In genomic region chr7:156943091-156944041, GRCh38 we compare ENCODE assay signal across 15 cellular contexts. TPM values are rescaled to one million over a fixed set of nuclear protein-coding genes. Genes with fewer than 3 reads are reported as not detected.
DNase-seq lines count a peak whose midpoint lies in the region; ATAC-seq and TF ChIP-seq lines count a peak whose summit lies in the region.
"Had no signal": no experiment of that assay in that cellular context is flagged by ENCODE, and none has a peak within 500 bp of the region (broad histone marks: within the 10 kb centered on the region; RNA-seq: fewer than 3 reads in every experiment).

No MANE protein-coding gene starts in this region.

- no peaks in the 10 kb centered on the region for H3K36me3 ChIP-seq in CD4-positive, CD25-positive, alpha-beta regulatory T cell (ENCODE audit: control insufficient read depth, insufficient read depth, low read length)
- no peaks in the 10 kb centered on the region for H3K36me3 ChIP-seq in left lung
- H3K36me3 ChIP-seq: colonic mucosa, heart left ventricle, SJSA1 had no signal

- H3K27me3 Mint-ChIP-seq in CD4-positive, CD25-positive, alpha-beta regulatory T cell = peaks cover 42% of the 10 kb centered on the region

- in situ Hi-C loops in KBM-7 (cut with MboI; ENCODE audit: low pct_unique_long_range_greater_than_20kb, low sequenced_read_pairs) = no loop called here

- peak overlapping the region in 2 of 4 donors; percentile 33 to 40 for H3K4me3 Mint-ChIP-seq in CD4-positive, CD25-positive, alpha-beta regulatory T cell
- H3K4me3 Mint-ChIP-seq: nephron progenitor cell, type B pancreatic cell had no signal

- DNase-seq in CD4-positive, CD25-positive, alpha-beta regulatory T cell = no peak
- peak; percentile 20 for DNase-seq in astrocyte of the hippocampus (ENCODE audit: low read depth, low spot score)
- DNase-seq in left lung = no peak
- no peak for DNase-seq in midbrain (lab: John Stamatoyannopoulos, UW)
- DNase-seq in KBM-7 = no peak
- DNase-seq in NCI-H345 (lab: John Stamatoyannopoulos, UW) = no peak
- DNase-seq: colonic mucosa; heart left ventricle; NCI-H1436 treated with DMSO at 0.1 percent for 48 hours; nephron progenitor cell; stimulated activated CD4-positive, alpha-beta T cell treated with anti-CD3 and anti-CD28 coated beads, Interleukin-4, amount 100 ng/mL, for 4 hours had no signal

- H3K27ac ChIP-seq in CD4-positive, CD25-positive, alpha-beta regulatory T cell (ENCODE audit: insufficient read depth, low read length, poor library complexity, severe bottlenecking) = no peak overlapping the region
- no peak overlapping the region for H3K27ac ChIP-seq in left lung
- H3K27ac ChIP-seq: colonic mucosa, heart left ventricle, SJSA1 had no signal

- peaks cover 0 to 2% (median 0%) of the 10 kb centered on the region in 7 donors for H3K9me3 Mint-ChIP-seq in CD4-positive, CD25-positive, alpha-beta regulatory T cell
- H3K9me3 Mint-ChIP-seq: type B pancreatic cell had no signal

- peak; percentile 29 to 40 for ATAC-seq in CD4-positive, CD25-positive, alpha-beta regulatory T cell (ENCODE audit: low read depth in 2 of 2)
- peak; percentile 41 for ATAC-seq in HG03432 (IDR thresholded peaks at IDR 0.05; ENCODE audit: unreplicated experiment)
- ATAC-seq in left lung = peak; percentile 74
- ATAC-seq in HG02678 (IDR thresholded peaks at IDR 0.05; ENCODE audit: unreplicated experiment) = no peak

- no peaks in the 10 kb centered on the region for H3K4me1 Mint-ChIP-seq in CD4-positive, CD25-positive, alpha-beta regulatory T cell

- H3K27ac Mint-ChIP-seq in CD4-positive, CD25-positive, alpha-beta regulatory T cell = no peak overlapping the region
- H3K27ac Mint-ChIP-seq: type B pancreatic cell had no signal

- no peaks in the 10 kb centered on the region for H3K9me3 ChIP-seq in CD4-positive, CD25-positive, alpha-beta regulatory T cell (ENCODE audit: control insufficient read depth in 2 of 2, low read length in 2 of 2)
- H3K9me3 ChIP-seq in left lung = peaks cover 0 to 1% of the 10 kb centered on the region in 2 donors
- H3K9me3 ChIP-seq: colonic mucosa, heart left ventricle, SJSA1 had no signal

- TF ChIP-seq CTCF in left lung (IDR thresholded peaks at IDR 0.05) = no peak

- intact Hi-C loops in left lung (cut with DNase I) = no loop called here

- no peaks in the 10 kb centered on the region for H3K27me3 ChIP-seq in CD4-positive, CD25-positive, alpha-beta regulatory T cell (ENCODE audit: control insufficient read depth, insufficient read depth, low read length)
- peaks cover 0 to 36% of the 10 kb centered on the region in 2 donors for H3K27me3 ChIP-seq in left lung
- H3K27me3 ChIP-seq: colonic mucosa had no signal

- H3K4me3 ChIP-seq in CD4-positive, CD25-positive, alpha-beta regulatory T cell (ENCODE audit: low read depth, low read length) = no peak overlapping the region
- no peak overlapping the region for H3K4me3 ChIP-seq in left lung
- H3K4me3 ChIP-seq: colonic mucosa, heart left ventricle, SJSA1 had no signal

- no peaks in the 10 kb centered on the region for H3K4me1 ChIP-seq in CD4-positive, CD25-positive, alpha-beta regulatory T cell (ENCODE audit: control insufficient read depth, insufficient read depth, low read length, poor library complexity, severe bottlenecking)
- no peaks in the 10 kb centered on the region for H3K4me1 ChIP-seq in left lung
- H3K4me1 ChIP-seq: colonic mucosa, SJSA1 had no signal

- no peaks in the 10 kb centered on the region for H3K36me3 Mint-ChIP-seq in CD4-positive, CD25-positive, alpha-beta regulatory T cell
- H3K36me3 Mint-ChIP-seq: type B pancreatic cell had no signal

RNA-seq across cellular contexts. Expression of gene NOM1, which starts 6.1 kb away (rescaled TPM):
- 34.9 TPM for total RNA-seq in CD4-positive, CD25-positive, alpha-beta regulatory T cell
- 1 to 10 TPM; 1.6 to 4.1 (median 3.4) TPM for polyA plus RNA-seq in CD4-positive, CD25-positive, alpha-beta regulatory T cell
- 10 to 100 TPM; 14.3 to 26.0 TPM for total RNA-seq in left lung

RNA-seq across cellular contexts. Expression of gene LMBR1, which starts 50.4 kb away (rescaled TPM):
- total RNA-seq in CD4-positive, CD25-positive, alpha-beta regulatory T cell = 71.9 TPM
- polyA plus RNA-seq in CD4-positive, CD25-positive, alpha-beta regulatory T cell = 10 to 100 TPM; 35.7 to 45.1 (median 38.7) TPM
- total RNA-seq in left lung = 10 to 100 TPM; 61.0 to 66.9 TPM
